8 cellular contexts compared by ENCODE assay signal in genomic region chr12:92141585-92142244, GRCh38. TPM values are rescaled to one million over a fixed set of nuclear protein-coding genes. Genes with fewer than 3 reads are reported as not detected.
DNase-seq lines count a peak whose midpoint lies in the region; ATAC-seq, FAIRE-seq and TF ChIP-seq lines count a peak whose summit lies in the region.

No MANE protein-coding gene starts in this region.

- ATAC-seq in gastrocnemius medialis (no peak), HG02852 (IDR thresholded peaks at IDR 0.05; ENCODE audit: unreplicated experiment) (no peak), HG02642 (IDR thresholded peaks at IDR 0.05; ENCODE audit: poor library complexity, unreplicated experiment) (no peak)

- no peak for FAIRE-seq in urothelium cell line (lab: Jason Lieb, UNC)

- H3K4me2 ChIP-seq in fibroblast of lung (ENCODE audit: extremely low read depth, insufficient read depth, low read length) = peak overlapping the region; percentile 38

- no peaks in the 10 kb centered on the region for H3K36me3 ChIP-seq in fibroblast of lung (ENCODE audit: control insufficient read depth, insufficient read depth, low read length)
- H3K36me3 ChIP-seq in gastrocnemius medialis = peaks cover 0 to 24% of the 10 kb centered on the region in 2 donors

- DNase-seq in NCI-H146 treated with DMSO at 0.1 percent for 48 hours (lab: John Stamatoyannopoulos, UW; ENCODE audit: unreplicated experiment) (peak; percentile 36), NCI-H146 (lab: John Stamatoyannopoulos, UW) (no peak), RPMI8226 (peak; percentile 21), fibroblast of lung (ENCODE audit: low read depth in 2 of 2) (peak in 1 of 2 donors; percentile 48), gastrocnemius medialis (no peak), urothelium cell line (ENCODE audit: low spot score) (no peak)

- no peak overlapping the region for H2AFZ ChIP-seq in fibroblast of lung (ENCODE audit: low read length)

- in situ Hi-C loops in gastrocnemius medialis (cut with MboI; ENCODE audit: low sequenced_read_pairs in 4 of 4) = loop anchor here in 3 of 4 donors (10.0 to 25.0 kb wide), 3 partner anchors 329 to 423 kb away; no protein-coding TSS in a partner anchor

- TF ChIP-seq CTCF in fibroblast of lung (conservative IDR thresholded peaks at IDR 0.05 in 1 of 2, IDR thresholded peaks at IDR 0.05 in 1 of 2; ENCODE audit: low read depth in 1 of 2, low read length in 2 of 2) = no peak
- no peak for TF ChIP-seq CTCF in gastrocnemius medialis (IDR thresholded peaks at IDR 0.05 in 4 of 5, conservative IDR thresholded peaks at IDR 0.05 in 1 of 5)

- intact Hi-C loops in gastrocnemius medialis (cut with DNase I; ENCODE audit: low total_unique reads) = loop anchor here (5.0 to 10.0 kb wide), 5 partner anchors 64 to 567 kb away; no protein-coding TSS in a partner anchor

- no peak overlapping the region for H3K9ac ChIP-seq in fibroblast of lung (ENCODE audit: insufficient read depth, low read length)

- no peaks in the 10 kb centered on the region for H4K20me1 ChIP-seq in fibroblast of lung (ENCODE audit: control insufficient read depth, extremely low read depth, insufficient read depth, low read length)

- TF ChIP-seq POLR2A in gastrocnemius medialis (IDR thresholded peaks at IDR 0.05) = no peak

- H3K4me3 ChIP-seq in fibroblast of lung (replicated peaks in 1 of 4; ENCODE audit: control extremely low read depth in 1 of 4, insufficient read depth in 1 of 4, low read depth in 3 of 4, low read length in 4 of 4) (peak overlapping the region; percentile 82 to 99 (median 86)), gastrocnemius medialis (peak overlapping the region; percentile 89 to 98 (median 94))

- peaks cover 77% of the 10 kb centered on the region for H3K79me2 ChIP-seq in fibroblast of lung (ENCODE audit: control insufficient read depth, insufficient read depth, low read length)

- no peak overlapping the region for H3K27ac ChIP-seq in fibroblast of lung (ENCODE audit: insufficient read depth, low read length)
- H3K27ac ChIP-seq in gastrocnemius medialis = peak overlapping the region; percentile 97 to 99 (median 98)

- H3K27me3 ChIP-seq in fibroblast of lung (ENCODE audit: control insufficient read depth, insufficient read depth, low read length) = no peaks in the 10 kb centered on the region
- no peaks in the 10 kb centered on the region for H3K27me3 ChIP-seq in gastrocnemius medialis

- H3K4me1 ChIP-seq in fibroblast of lung (ENCODE audit: control insufficient read depth, extremely low read depth, insufficient read depth, low read length) = peaks cover 3% of the 10 kb centered on the region
- H3K4me1 ChIP-seq in gastrocnemius medialis = peaks cover 49 to 61% of the 10 kb centered on the region in 2 donors

- H3K9me3 ChIP-seq in fibroblast of lung (ENCODE audit: control insufficient read depth, insufficient read depth, low read depth, low read length) (no peaks in the 10 kb centered on the region), gastrocnemius medialis (no peaks in the 10 kb centered on the region)

RNA-seq across cellular contexts. Expression of gene BTG1, which starts 3.9 kb away (rescaled TPM):
- 13.4 and 18.2 TPM in 2 replicates for total RNA-seq in fibroblast of lung
- polyA plus RNA-seq in fibroblast of lung = 23.1 and 32.2 TPM in 2 replicates
- 30.1 and 33.3 TPM in 2 replicates for polyA plus RNA-seq in fibroblast of lung (2012)
- polyA minus RNA-seq in fibroblast of lung (ENCODE audit: low replicate concordance) = 91.7 and 126 TPM in 2 replicates
- 10 to 100 TPM; 12.5 to 33.1 (median 16.5) TPM for total RNA-seq in gastrocnemius medialis

Comparison
In these comparisons a context has a peak if more than half of its experiments do, and no peak if none do; other contexts are left out.
1. DNase-seq: peak in NCI-H146 treated with DMSO at 0.1 percent for 48 hours (single experiment) and RPMI8226 (single experiment); none in NCI-H146 (single experiment), gastrocnemius medialis (0 of 2) and urothelium cell line (single experiment).